In genomic region chr6:126781582-126781981, GRCh38 we compare ENCODE assay signal across 29 cellular contexts.
"Had no signal": no experiment of that assay in that cellular context is flagged by ENCODE, and none has a peak within 500 bp of the region (broad histone marks: within the 10 kb centered on the region; RNA-seq: fewer than 3 reads in every experiment).

No MANE protein-coding gene starts in this region.

- H3K4me2 ChIP-seq: KMS-11 had no signal

- H3K4me3 Mint-ChIP-seq: activated B cell treated with CpG ODN at 0.5 μM for 24 hours; activated CD4-positive, alpha-beta T cell treated with anti-CD3 and anti-CD28 coated beads, Interleukin-2, amount 10 ng/mL, durations not matched to agents 24 days and 14 days; activated CD8-positive, alpha-beta memory T cell treated with anti-CD3 and anti-CD28 coated beads, Interleukin-2, amount 10 ng/mL, durations not matched to agents 7 days and 5 days; activated naive CD8-positive, alpha-beta T cell treated with anti-CD3 and anti-CD28 coated beads, Interleukin-2, amount 50 U/mL, for 24 hours; activated T-cell treated with anti-CD3 and anti-CD28 coated beads, Interleukin-2, amount 50 U/mL, for 24 hours; T-helper 1 cell treated with Interleukin-12 subunit alpha and Interleukin-12 subunit beta and Interleukin-4 antibody, amounts not matched to agents 30 μg/mL and 1 μg/mL, for 36 hours had no signal

- H3K9me3 Mint-ChIP-seq: activated B cell treated with CpG ODN at 0.5 μM for 24 hours; activated CD4-positive, alpha-beta T cell treated with anti-CD3 and anti-CD28 coated beads, Interleukin-2, amount 10 ng/mL, durations not matched to agents 24 days and 14 days; activated naive CD4-positive, alpha-beta T cell treated with anti-CD3 and anti-CD28 coated beads, Interleukin-2, amount 50 U/mL, for 72 hours; activated naive CD8-positive, alpha-beta T cell treated with anti-CD3 and anti-CD28 coated beads, Interleukin-2, amount 50 U/mL, for 24 hours; activated T-cell treated with anti-CD3 and anti-CD28 coated beads, Interleukin-2, amount 50 U/mL, for 24 hours; T-helper 1 cell treated with Interleukin-12 subunit alpha and Interleukin-12 subunit beta and Interleukin-4 antibody, amounts not matched to agents 30 μg/mL and 1 μg/mL, for 36 hours had no signal

- H3K4me1 Mint-ChIP-seq: activated B cell treated with CpG ODN at 0.5 μM for 24 hours; activated CD4-positive, alpha-beta T cell treated with anti-CD3 and anti-CD28 coated beads, Interleukin-2, amount 10 ng/mL, durations not matched to agents 24 days and 14 days; activated CD8-positive, alpha-beta memory T cell treated with anti-CD3 and anti-CD28 coated beads, Interleukin-2, amount 10 ng/mL, durations not matched to agents 7 days and 5 days; activated naive CD8-positive, alpha-beta T cell treated with anti-CD3 and anti-CD28 coated beads, Interleukin-2, amount 50 U/mL, for 24 hours had no signal

- DNase-seq: activated B cell treated with CpG ODN at 0.5 μM for 24 hours; activated CD4-positive, alpha-beta T cell treated with anti-CD3 and anti-CD28 coated beads for 1 hour; activated CD4-positive, alpha-beta T cell treated with anti-CD3 and anti-CD28 coated beads, Interleukin-2, amount 10 ng/mL, durations not matched to agents 24 days and 14 days; activated CD4-positive, alpha-beta T cell treated with anti-CD3 and anti-CD28 coated beads, Interleukin-2, amount 50 U/mL, for 48 hours; activated CD8-positive, alpha-beta memory T cell treated with anti-CD3 and anti-CD28 coated beads, Interleukin-2, amount 10 ng/mL, durations not matched to agents 7 days and 5 days; activated effector memory CD4-positive, alpha-beta T cell treated with anti-CD3 and anti-CD28 coated beads, Interleukin-2, amount 50 U/mL, for 16 hours; activated naive CD4-positive, alpha-beta T cell treated with Interleukin-2 at 50 U/mL for 16 hours; activated naive CD8-positive, alpha-beta T cell treated with anti-CD3 and anti-CD28 coated beads, Interleukin-2, amount 50 U/mL, for 24 hours; activated T-cell treated with anti-CD3 and anti-CD28 coated beads, Interleukin-2, amount 50 U/mL, for 24 hours; amniotic stem cell; body of pancreas; central memory CD4-positive, alpha-beta T cell; MG63; NCI-H1092 treated with DMSO at 0.1 percent for 48 hours; NCI-H1436; NCI-H187; NCI-H2081; NCI-H2171; NCI-H2227 treated with DMSO at 0.1 percent for 48 hours; NCI-H446 treated with DMSO at 0.1 percent for 48 hours; NCI-H524 treated with DMSO at 0.1 percent for 48 hours; NCI-H774; PC-3; SHP77 treated with DMSO at 0.1 percent for 48 hours had no signal

- H3K36me3 Mint-ChIP-seq: activated CD8-positive, alpha-beta memory T cell treated with anti-CD3 and anti-CD28 coated beads, Interleukin-2, amount 10 ng/mL, durations not matched to agents 7 days and 5 days; activated naive CD4-positive, alpha-beta T cell treated with anti-CD3 and anti-CD28 coated beads, Interleukin-2, amount 50 U/mL, for 72 hours had no signal

- H3K27ac ChIP-seq: ascending aorta, body of pancreas, coronary artery, KMS-11 had no signal

- H3K27ac Mint-ChIP-seq: activated B cell treated with CpG ODN at 0.5 μM for 24 hours; activated CD4-positive, alpha-beta T cell treated with anti-CD3 and anti-CD28 coated beads, Interleukin-2, amount 10 ng/mL, durations not matched to agents 24 days and 14 days; activated CD8-positive, alpha-beta memory T cell treated with anti-CD3 and anti-CD28 coated beads, Interleukin-2, amount 10 ng/mL, durations not matched to agents 7 days and 5 days; activated naive CD4-positive, alpha-beta T cell treated with anti-CD3 and anti-CD28 coated beads, Interleukin-2, amount 50 U/mL, for 72 hours; activated naive CD8-positive, alpha-beta T cell treated with anti-CD3 and anti-CD28 coated beads, Interleukin-2, amount 50 U/mL, for 24 hours; activated T-cell treated with anti-CD3 and anti-CD28 coated beads, Interleukin-2, amount 50 U/mL, for 24 hours; T-helper 1 cell treated with Interleukin-12 subunit alpha and Interleukin-12 subunit beta and Interleukin-4 antibody, amounts not matched to agents 30 μg/mL and 1 μg/mL, for 36 hours had no signal

- ATAC-seq: activated CD8-positive, alpha-beta memory T cell treated with anti-CD3 and anti-CD28 coated beads, Interleukin-2, amount 10 ng/mL, durations not matched to agents 7 days and 5 days; activated naive CD4-positive, alpha-beta T cell treated with anti-CD3 and anti-CD28 coated beads, Interleukin-2, amount 50 U/mL, for 72 hours; activated naive CD8-positive, alpha-beta T cell treated with anti-CD3 and anti-CD28 coated beads, Interleukin-2, amount 50 U/mL, for 24 hours; body of pancreas; PC-3 had no signal

- H3K27me3 ChIP-seq: ascending aorta, body of pancreas, MG63 had no signal

- H3K4me1 ChIP-seq: ascending aorta, body of pancreas had no signal

- H3K27me3 Mint-ChIP-seq: activated B cell treated with CpG ODN at 0.5 μM for 24 hours; activated CD4-positive, alpha-beta T cell treated with anti-CD3 and anti-CD28 coated beads, Interleukin-2, amount 10 ng/mL, durations not matched to agents 24 days and 14 days; activated CD8-positive, alpha-beta memory T cell treated with anti-CD3 and anti-CD28 coated beads, Interleukin-2, amount 10 ng/mL, durations not matched to agents 7 days and 5 days; activated naive CD8-positive, alpha-beta T cell treated with anti-CD3 and anti-CD28 coated beads, Interleukin-2, amount 50 U/mL, for 24 hours; activated T-cell treated with anti-CD3 and anti-CD28 coated beads, Interleukin-2, amount 50 U/mL, for 24 hours had no signal

- H3K4me3 ChIP-seq: ascending aorta, body of pancreas, coronary artery, MG63 had no signal

- H3K36me3 ChIP-seq: ascending aorta, MG63 had no signal
